In genomic region chr9:137156567-137157375, GRCh38 we compare ENCODE assay signal across 8 cellular contexts. TPM values are rescaled to one million over a fixed set of nuclear protein-coding genes. Genes with fewer than 3 reads are reported as not detected.
A peak's percentile ranks its signal among the peaks of the same experiment; 100 is the strongest.
DNase-seq lines count a peak whose midpoint lies in the region; ATAC-seq and TF ChIP-seq lines count a peak whose summit lies in the region.

No MANE protein-coding gene starts in this region.

- no peaks in the 10 kb centered on the region for H3K4me1 ChIP-seq in foreskin keratinocyte

- H3K27me3 ChIP-seq in foreskin keratinocyte: peaks cover 61% of the 10 kb centered on the region

- H3K27ac ChIP-seq in foreskin keratinocyte: no peak overlapping the region

- DNase-seq in AG08395 (ENCODE audit: low spot score) (peak; percentile 80), activated T-cell treated with anti-CD3 and anti-CD28 coated beads for 24 hours (ENCODE audit: low read depth) (peak; percentile 40), foreskin keratinocyte (no peak), NCI-H2227 treated with DMSO at 0.1 percent for 48 hours (lab: John Stamatoyannopoulos, UW) (no peak), cerebellar nuclear complex (lab: John Stamatoyannopoulos, UW) (no peak), NCI-H146 (lab: John Stamatoyannopoulos, UW) (no peak)
- peak; percentile 68 for DNase-seq in stimulated activated CD4-positive, alpha-beta T cell treated with anti-CD3 and anti-CD28 coated beads, Interleukin-1b, Interleukin-23, amount 100 ng/mL, for 48 hours

- ATAC-seq in HG02798 (IDR thresholded peaks at IDR 0.05; ENCODE audit: poor library complexity, unreplicated experiment): peak; percentile 34
- peak; percentile 49 for ATAC-seq in foreskin keratinocyte

- TF ChIP-seq CTCF in foreskin keratinocyte (conservative IDR thresholded peaks at IDR 0.05): no peak

RNA-seq across cellular contexts. Expression of gene LRRC26, which starts 13.1 kb away (rescaled TPM):
- total RNA-seq in foreskin keratinocyte: not detected in 2 replicates
- not detected in 2 replicates for polyA plus RNA-seq in foreskin keratinocyte

RNA-seq across cellular contexts. Expression of gene TMEM210, which starts 15.1 kb away (rescaled TPM):
- total RNA-seq in foreskin keratinocyte: not detected in 2 replicates
- not detected in 2 replicates for polyA plus RNA-seq in foreskin keratinocyte

RNA-seq across cellular contexts. Expression of gene GRIN1, which starts 17.8 kb away (rescaled TPM):
- total RNA-seq in foreskin keratinocyte: 0.07 and 0.17 TPM in 2 replicates
- polyA plus RNA-seq in foreskin keratinocyte: 0.08 and 0.28 TPM in 2 replicates

RNA-seq across cellular contexts. Expression of gene ANAPC2, which starts 31.6 kb away (rescaled TPM):
- total RNA-seq in foreskin keratinocyte: 20.8 TPM in 2 replicates
- 16.4 and 17.2 TPM in 2 replicates for polyA plus RNA-seq in foreskin keratinocyte

RNA-seq across cellular contexts. Expression of gene SSNA1, which starts 31.7 kb away (rescaled TPM):
- 98.8 and 102 TPM in 2 replicates for total RNA-seq in foreskin keratinocyte
- polyA plus RNA-seq in foreskin keratinocyte: 174 and 179 TPM in 2 replicates

Comparison
In these comparisons a context has a peak if more than half of its experiments do, and no peak if none do; other contexts are left out.
1. DNase-seq: peak in AG08395 (single experiment), activated T-cell treated with anti-CD3 and anti-CD28 coated beads for 24 hours (single experiment) and stimulated activated CD4-positive, alpha-beta T cell treated with anti-CD3 and anti-CD28 coated beads, Interleukin-1b, Interleukin-23, amount 100 ng/mL, for 48 hours (single experiment); none in foreskin keratinocyte (0 of 2), NCI-H2227 treated with DMSO at 0.1 percent for 48 hours (single experiment), cerebellar nuclear complex (0 of 2) and NCI-H146 (single experiment).